ENCODE assay signal across 8 cellular contexts in the genomic region with DNA sequence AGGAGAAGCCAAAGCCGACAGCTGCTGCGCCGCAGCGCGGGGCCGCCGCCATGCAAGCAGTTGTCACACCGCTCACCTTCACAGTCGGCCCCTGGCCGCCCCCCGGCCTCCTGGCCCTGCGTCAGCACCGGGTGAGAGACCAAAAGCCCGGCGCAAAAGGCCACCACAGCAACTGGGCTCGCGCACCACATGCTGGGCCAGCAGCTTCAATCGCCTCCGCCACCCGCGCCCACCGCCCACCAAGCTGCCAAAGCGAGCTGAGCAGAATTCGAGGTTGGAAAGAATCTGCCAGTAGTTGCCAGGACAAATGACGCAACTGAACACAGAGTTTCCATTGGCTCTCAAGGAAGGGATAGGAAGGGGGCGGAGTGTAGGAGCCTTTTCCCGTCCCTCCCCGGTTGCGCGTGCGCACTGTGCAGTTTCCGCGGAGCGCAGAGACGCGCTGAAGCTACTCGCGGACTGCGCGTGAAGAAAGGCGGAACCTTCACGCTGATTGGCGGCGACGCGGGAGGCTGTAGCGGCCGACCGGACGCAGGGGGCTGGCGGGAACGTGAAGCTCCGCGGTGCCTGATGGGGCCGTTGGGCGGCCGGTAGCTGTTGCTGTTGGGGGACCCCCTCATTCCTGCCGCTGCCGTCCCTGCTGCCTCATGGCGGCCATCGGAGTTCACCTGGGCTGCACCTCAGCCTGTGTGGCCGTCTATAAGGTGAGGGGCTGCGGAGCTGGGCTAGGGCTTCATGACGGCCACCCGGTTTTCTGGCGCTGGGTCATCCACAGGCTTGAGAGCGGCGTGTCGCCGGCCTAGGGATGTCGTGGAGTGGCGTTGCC. TPM values are rescaled to one million over a fixed set of nuclear protein-coding genes. Genes with fewer than 3 reads are reported as not detected.
DNase-seq lines count a peak whose midpoint lies in the region; ATAC-seq and TF ChIP-seq lines count a peak whose summit lies in the region.

Gene CDNF, minus strand, starts transcription at position 282 of the 826 bp plus-strand sequence. Its CDS starts 91 bp downstream, at position 191.
A gene with protein sequence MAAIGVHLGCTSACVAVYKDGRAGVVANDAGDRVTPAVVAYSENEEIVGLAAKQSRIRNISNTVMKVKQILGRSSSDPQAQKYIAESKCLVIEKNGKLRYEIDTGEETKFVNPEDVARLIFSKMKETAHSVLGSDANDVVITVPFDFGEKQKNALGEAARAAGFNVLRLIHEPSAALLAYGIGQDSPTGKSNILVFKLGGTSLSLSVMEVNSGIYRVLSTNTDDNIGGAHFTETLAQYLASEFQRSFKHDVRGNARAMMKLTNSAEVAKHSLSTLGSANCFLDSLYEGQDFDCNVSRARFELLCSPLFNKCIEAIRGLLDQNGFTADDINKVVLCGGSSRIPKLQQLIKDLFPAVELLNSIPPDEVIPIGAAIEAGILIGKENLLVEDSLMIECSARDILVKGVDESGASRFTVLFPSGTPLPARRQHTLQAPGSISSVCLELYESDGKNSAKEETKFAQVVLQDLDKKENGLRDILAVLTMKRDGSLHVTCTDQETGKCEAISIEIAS (plus strand): TSS at position 551 of the 826 bp plus-strand sequence. CDS start 97 bp downstream, at position 648.
A gene with protein sequence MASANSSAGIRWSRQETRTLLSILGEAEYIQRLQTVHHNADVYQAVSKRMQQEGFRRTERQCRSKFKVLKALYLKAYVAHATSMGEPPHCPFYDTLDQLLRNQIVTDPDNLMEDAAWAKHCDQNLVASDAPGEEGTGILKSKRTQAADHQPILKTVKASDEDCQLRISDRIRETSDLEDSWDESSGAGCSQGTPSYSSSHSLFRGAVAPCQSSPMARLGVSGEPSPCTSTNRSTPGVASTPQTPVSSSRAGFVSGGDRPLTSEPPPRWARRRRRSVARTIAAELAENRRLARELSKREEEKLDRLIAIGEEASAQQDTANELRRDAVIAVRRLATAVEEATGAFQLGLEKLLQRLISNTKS (plus strand): TSS at position 551 of the 826 bp plus-strand sequence. CDS start 3,979 bp downstream, outside the sequence.

- H3K27ac ChIP-seq in Karpas-422 (ENCODE audit: low read length) (peak within 1 kb of the TSS; percentile 65), esophagus muscularis mucosa (replicated peaks in 1 of 4) (peak within 1 kb of the TSS; percentile 95 to 96 (median 96)), muscle layer of duodenum (ENCODE audit: low read length) (peak within 1 kb of the TSS; percentile 91)

- TF ChIP-seq CTCF in esophagus muscularis mucosa (IDR thresholded peaks at IDR 0.05): peak in 1 of 3 experiments; percentile 9

- peak; percentile 66 for TF ChIP-seq POLR2A in esophagus muscularis mucosa (IDR thresholded peaks at IDR 0.05; ENCODE audit: low read depth)

- peak within 1 kb of the TSS; percentile 88 for H3K4me2 ChIP-seq in Karpas-422 (ENCODE audit: low read depth, low read length, poor library complexity, severe bottlenecking)

- H3K27me3 ChIP-seq in Karpas-422 (ENCODE audit: low read length) (no peaks in the 10 kb centered on the region), esophagus muscularis mucosa (no peaks in the 10 kb centered on the region), muscle layer of duodenum (ENCODE audit: low read depth, low read length) (no peaks in the 10 kb centered on the region)

- WGBS in esophagus muscularis mucosa: 0% methylated on average over 23 of the region's 72 CpGs

- peaks cover 17% of the 10 kb centered on the region for H3K4me1 ChIP-seq in Karpas-422 (ENCODE audit: low read length)
- H3K4me1 ChIP-seq in esophagus muscularis mucosa: peaks cover 17 to 22% (median 19%) of the 10 kb centered on the region in 4 donors
- H3K4me1 ChIP-seq in muscle layer of duodenum (ENCODE audit: control insufficient read depth in 1 of 2, insufficient read depth in 2 of 2, low read length in 2 of 2): peaks cover 0 to 14% of the 10 kb centered on the region in 2 donors

- H3K9ac ChIP-seq in Karpas-422 (ENCODE audit: low read length): peak within 1 kb of the TSS; percentile 99

- no peak for TF ChIP-seq EP300 in esophagus muscularis mucosa (IDR thresholded peaks at IDR 0.05)

- no peaks in the 10 kb centered on the region for H3K9me3 ChIP-seq in Karpas-422 (ENCODE audit: low read length)
- no peaks in the 10 kb centered on the region for H3K9me3 ChIP-seq in esophagus muscularis mucosa
- H3K9me3 ChIP-seq in muscle layer of duodenum (ENCODE audit: control insufficient read depth in 1 of 2, low read length in 2 of 2): no peaks in the 10 kb centered on the region

- peaks cover 6% of the 10 kb centered on the region; the same call in 1 of the 2 replicates for H4K20me1 ChIP-seq in Karpas-422 (ENCODE audit: insufficient read depth, low read depth, low read length)

- H3K4me3 ChIP-seq in Karpas-422 (ENCODE audit: low read length) (peak within 1 kb of the TSS; percentile 99), esophagus muscularis mucosa (peak within 1 kb of the TSS; percentile 71 to 97 (median 84)), muscle layer of duodenum (ENCODE audit: low read depth in 1 of 2, low read length in 2 of 2) (peak within 1 kb of the TSS; percentile 70 to 96)

- H3K9me2 ChIP-seq in Karpas-422 (replicated peaks; ENCODE audit: insufficient read depth, low read length): no peaks in the 10 kb centered on the region

- H2AFZ ChIP-seq in Karpas-422 (ENCODE audit: low read length): peak within 1 kb of the TSS; percentile 89; the same call in 1 of the 2 replicates

- intact Hi-C loops in esophagus muscularis mucosa (cut with DNase I): loop anchor here (5.0 kb wide), 3 partner anchors 39 to 236 kb away; partner anchors contain the start of gene SUV39H2

- peak; percentile 91 for ATAC-seq in GM21825 (IDR thresholded peaks at IDR 0.05; ENCODE audit: unreplicated experiment)

- peak; percentile 84 for DNase-seq in DMS79 treated with DMSO at 0.1 percent for 48 hours (lab: John Stamatoyannopoulos, UW)
- DNase-seq in Karpas-422: peak; percentile 100
- peak; percentile 100 for DNase-seq in RKO (ENCODE audit: low spot score)
- DNase-seq in activated T-helper 1 cell treated with Interleukin-2 at 50 U/mL for 16 hours (ENCODE audit: low read depth): peak; percentile 99
- DNase-seq in esophagus muscularis mucosa (ENCODE audit: extremely low spot score): peak; percentile 99
- DNase-seq in stimulated activated CD8-positive, alpha-beta memory T cell treated with anti-CD3 and anti-CD28 coated beads, Interleukin-7, amount 100 ng/mL, for 4 hours (ENCODE audit: low read depth in 2 of 2): peak; percentile 98 to 99

- H3K36me3 ChIP-seq in Karpas-422 (ENCODE audit: insufficient read depth, low read length) (peaks cover 30% of the 10 kb centered on the region; the same call in 1 of the 2 replicates), esophagus muscularis mucosa (peaks cover 12 to 24% (median 19%) of the 10 kb centered on the region in 4 donors), muscle layer of duodenum (ENCODE audit: control insufficient read depth in 1 of 2, insufficient read depth in 2 of 2, low read length in 2 of 2) (peaks cover 17 to 30% of the 10 kb centered on the region in 2 donors)

- H3K79me2 ChIP-seq in Karpas-422 (ENCODE audit: low read length): peaks cover 48% of the 10 kb centered on the region

RNA-seq across cellular contexts. Expression of gene CDNF, which starts in this region (rescaled TPM):
- 1.2 and 2.2 TPM in 2 replicates for total RNA-seq in Karpas-422 (2014; rRNA removed; shearing (Covaris generic); ENCODE audit: low replicate concordance)
- total RNA-seq in esophagus muscularis mucosa: 1 to 10 TPM in 1 of 4 donors, under 1 TPM in 3; 0.45 to 3.7 (median 0.67) TPM

RNA-seq across cellular contexts. Expression of the second gene that starts in this region (rescaled TPM):
- total RNA-seq in Karpas-422 (2014; rRNA removed; shearing (Covaris generic); ENCODE audit: low replicate concordance): 34.2 and 34.8 TPM in 2 replicates
- total RNA-seq in esophagus muscularis mucosa: 1 to 10 TPM; 6.8 to 9.8 (median 7.8) TPM

RNA-seq across cellular contexts. Expression of the third gene that starts in this region (rescaled TPM):
- 22.1 and 25.0 TPM in 2 replicates for total RNA-seq in Karpas-422 (2014; rRNA removed; shearing (Covaris generic); ENCODE audit: low replicate concordance)
- 10 to 100 TPM in 1 of 4 donors, 1 to 10 TPM in 3; 5.4 to 11.1 (median 8.0) TPM for total RNA-seq in esophagus muscularis mucosa

Comparison
In these comparisons a context has a peak if more than half of its experiments do, and no peak if none do; other contexts are left out.
1. Peak in every context shown above with its lines: DNase-seq, ATAC-seq, H3K4me3 ChIP-seq and H3K27ac ChIP-seq.